In genomic region chr5:684771-685216, GRCh38 we compare ENCODE assay signal across 25 cellular contexts. TPM values are rescaled to one million over a fixed set of nuclear protein-coding genes. Genes with fewer than 3 reads are reported as not detected.
A peak's percentile ranks its signal among the peaks of the same experiment; 100 is the strongest.
DNase-seq lines count a peak whose midpoint lies in the region; ATAC-seq, FAIRE-seq and TF ChIP-seq lines count a peak whose summit lies in the region.
"Had no signal": no experiment of that assay in that cellular context is flagged by ENCODE, and none has a peak within 500 bp of the region (broad histone marks: within the 10 kb centered on the region; RNA-seq: fewer than 3 reads in every experiment).

No MANE protein-coding gene starts in this region.

- DNase-seq in cardiac septum (ENCODE audit: low spot score) = peak; percentile 39
- DNase-seq in heart right ventricle = no peak
- no peak for DNase-seq in caudate nucleus (lab: John Stamatoyannopoulos, UW)
- DNase-seq in right lobe of liver = peak in 1 of 3 donors; percentile 50
- DNase-seq in upper lobe of right lung = peak; percentile 59
- no peak for DNase-seq in H54 (ENCODE audit: insufficient read length, low spot score)
- DNase-seq in T-helper 2 cell = no peak
- DNase-seq: activated CD4-positive, alpha-beta T cell treated with anti-CD3 and anti-CD28 coated beads, Interleukin-2, amount 50 U/mL, for 48 hours; activated T-cell treated with anti-CD3 and anti-CD28 coated beads, Interleukin-2, amount 50 U/mL, for 4 hours; anterior cingulate cortex; central memory CD4-positive, alpha-beta T cell; foreskin keratinocyte; hypothalamus; NCI-H1417; NCI-H510A; NK-92 treated with Interleukin-12 subunit alpha and Interleukin-12 subunit beta, amount 100 ng/mL, for 24 hours had no signal

- no peaks in the 10 kb centered on the region for H3K27me3 ChIP-seq in heart right ventricle
- H3K27me3 ChIP-seq in right lobe of liver = no peaks in the 10 kb centered on the region
- H3K27me3 ChIP-seq in upper lobe of right lung = no peaks in the 10 kb centered on the region
- H3K27me3 ChIP-seq: foreskin keratinocyte, vagina had no signal

- peaks cover 42% of the 10 kb centered on the region for H3K27me3 Mint-ChIP-seq in stimulated activated memory B cell treated with anti-CD40 and anti-IgM and Interleukin-4, amounts not matched to agents 10 μg/mL and 1 μg/mL and 100 μg/mL, for 72 hours
- H3K27me3 Mint-ChIP-seq: activated naive CD4-positive, alpha-beta T cell treated with anti-CD3 and anti-CD28 coated beads, Interleukin-2, amount 50 U/mL, for 24 hours had no signal

- intact Hi-C loops in cardiac septum (cut with DNase I) = loop anchor here (10.0 kb wide), 1 partner anchor 90 kb away; no protein-coding TSS in a partner anchor
- intact Hi-C loops in heart right ventricle (cut with DNase I) = loop anchor here in 5 of 10 donors (5.0 to 10.0 kb wide), 3 partner anchors 88 to 93 kb away; no protein-coding TSS in a partner anchor
- intact Hi-C loops in right lobe of liver (cut with DNase I) = loop anchor here in 1 of 2 donors (10.0 kb wide), 1 partner anchor 90 kb away; no protein-coding TSS in a partner anchor
- intact Hi-C loops in upper lobe of right lung (cut with DNase I) = no loop called here

- WGBS in heart right ventricle, 2 donors = 82 to 85% methylated on average over 15 of the region's 15 CpGs
- no CpG with 5 or more reads among the region's 15 CpGs for WGBS in right lobe of liver (ENCODE audit: insufficient coverage, low coverage, low lambda C conversion rate, missing lambda C conversion rate)

- FAIRE-seq in H54 (lab: Jason Lieb, UNC) = no peak
- FAIRE-seq: D721Med, islet of Langerhans had no signal

- H3K4me1 ChIP-seq in heart right ventricle (peaks cover 0 to 18% (median 0%) of the 10 kb centered on the region in 9 donors), right lobe of liver (no peaks in the 10 kb centered on the region), upper lobe of right lung (no peaks in the 10 kb centered on the region)
- H3K4me1 ChIP-seq: foreskin keratinocyte, parathyroid adenoma, vagina had no signal

- H3K27ac ChIP-seq in heart right ventricle (no peak overlapping the region), caudate nucleus (ENCODE audit: low read depth, low read length) (peak overlapping the region; percentile 36), right lobe of liver (no peak overlapping the region), upper lobe of right lung (no peak overlapping the region)
- H3K27ac ChIP-seq: C4-2B, foreskin keratinocyte, parathyroid adenoma, vagina had no signal

- TF ChIP-seq CTCF in heart right ventricle (IDR thresholded peaks at IDR 0.05) = no peak
- TF ChIP-seq CTCF in right lobe of liver (IDR thresholded peaks at IDR 0.05) = no peak
- no peak for TF ChIP-seq CTCF in upper lobe of right lung (IDR thresholded peaks at IDR 0.05)

- H3K9me3 ChIP-seq in heart right ventricle (no peaks in the 10 kb centered on the region), right lobe of liver (no peaks in the 10 kb centered on the region), upper lobe of right lung (no peaks in the 10 kb centered on the region)
- H3K9me3 ChIP-seq: vagina had no signal

- no peaks in the 10 kb centered on the region for H3K4me1 Mint-ChIP-seq in stimulated activated memory B cell treated with anti-CD40 and anti-IgM and Interleukin-4, amounts not matched to agents 10 μg/mL and 1 μg/mL and 100 μg/mL, for 72 hours
- H3K4me1 Mint-ChIP-seq: activated naive CD4-positive, alpha-beta T cell treated with anti-CD3 and anti-CD28 coated beads, Interleukin-2, amount 50 U/mL, for 24 hours; IgD-negative memory B cell; naive thymus-derived CD8-positive, alpha-beta T cell had no signal

- H3K4me3 ChIP-seq in heart right ventricle (no peak overlapping the region), right lobe of liver (no peak overlapping the region), upper lobe of right lung (no peak overlapping the region)
- H3K4me3 ChIP-seq: vagina had no signal

- no peak overlapping the region for H3K4me3 Mint-ChIP-seq in stimulated activated memory B cell treated with anti-CD40 and anti-IgM and Interleukin-4, amounts not matched to agents 10 μg/mL and 1 μg/mL and 100 μg/mL, for 72 hours
- H3K4me3 Mint-ChIP-seq: activated naive CD4-positive, alpha-beta T cell treated with anti-CD3 and anti-CD28 coated beads, Interleukin-2, amount 50 U/mL, for 24 hours; activated T-cell treated with anti-CD3 and anti-CD28 coated beads, Interleukin-2, amount 50 U/mL, for 4 hours; IgD-negative memory B cell; naive thymus-derived CD8-positive, alpha-beta T cell had no signal

- H3K36me3 Mint-ChIP-seq in stimulated activated memory B cell treated with anti-CD40 and anti-IgM and Interleukin-4, amounts not matched to agents 10 μg/mL and 1 μg/mL and 100 μg/mL, for 72 hours = no peaks in the 10 kb centered on the region
- H3K36me3 Mint-ChIP-seq: activated naive CD4-positive, alpha-beta T cell treated with anti-CD3 and anti-CD28 coated beads, Interleukin-2, amount 50 U/mL, for 24 hours; IgD-negative memory B cell; naive thymus-derived CD8-positive, alpha-beta T cell had no signal

- no peak overlapping the region for H3K27ac Mint-ChIP-seq in stimulated activated memory B cell treated with anti-CD40 and anti-IgM and Interleukin-4, amounts not matched to agents 10 μg/mL and 1 μg/mL and 100 μg/mL, for 72 hours
- H3K27ac Mint-ChIP-seq: activated naive CD4-positive, alpha-beta T cell treated with anti-CD3 and anti-CD28 coated beads, Interleukin-2, amount 50 U/mL, for 24 hours; IgD-negative memory B cell had no signal

- no peaks in the 10 kb centered on the region for H3K9me3 Mint-ChIP-seq in stimulated activated memory B cell treated with anti-CD40 and anti-IgM and Interleukin-4, amounts not matched to agents 10 μg/mL and 1 μg/mL and 100 μg/mL, for 72 hours
- H3K9me3 Mint-ChIP-seq: activated naive CD4-positive, alpha-beta T cell treated with anti-CD3 and anti-CD28 coated beads, Interleukin-2, amount 50 U/mL, for 24 hours; activated T-cell treated with anti-CD3 and anti-CD28 coated beads, Interleukin-2, amount 50 U/mL, for 4 hours; IgD-negative memory B cell had no signal

- no peak for ATAC-seq in heart right ventricle
- peak in 3 of 4 donors; percentile 43 to 49 (median 44) for ATAC-seq in right lobe of liver
- no peak for ATAC-seq in upper lobe of right lung
- ATAC-seq in stimulated activated memory B cell treated with anti-CD40 and anti-IgM and Interleukin-4, amounts not matched to agents 10 μg/mL and 1 μg/mL and 100 μg/mL, for 72 hours = no peak
- ATAC-seq: activated T-cell treated with anti-CD3 and anti-CD28 coated beads, Interleukin-2, amount 50 U/mL, for 4 hours; foreskin keratinocyte; naive thymus-derived CD8-positive, alpha-beta T cell had no signal

- TF ChIP-seq POLR2A in right lobe of liver (IDR thresholded peaks at IDR 0.05) (no peak), H54 (IDR thresholded peaks at IDR 0.05; ENCODE audit: low read depth, low read length) (no peak)

- H3K36me3 ChIP-seq in heart right ventricle = no peaks in the 10 kb centered on the region
- H3K36me3 ChIP-seq in right lobe of liver = no peaks in the 10 kb centered on the region
- no peaks in the 10 kb centered on the region for H3K36me3 ChIP-seq in upper lobe of right lung
- H3K36me3 ChIP-seq: vagina had no signal

RNA-seq across cellular contexts. Expression of gene TPPP, which starts 8.4 kb away (rescaled TPM):
- total RNA-seq in cardiac septum = 7.3 TPM
- total RNA-seq in heart right ventricle = 10 to 100 TPM in 7 of 10 donors, 1 to 10 TPM in 3; 9.7 to 50.6 (median 12.9) TPM
- 1 to 10 TPM; 4.6 to 5.9 TPM for polyA plus RNA-seq in heart right ventricle
- total RNA-seq in right lobe of liver = 1 to 10 TPM; 1.9 to 4.3 (median 2.4) TPM
- total RNA-seq in upper lobe of right lung = 16.1 TPM
- polyA plus RNA-seq: IgD-negative memory B cell had no signal

Comparison
In these comparisons a context has a peak if more than half of its experiments do, and no peak if none do; other contexts are left out.
1. DNase-seq: peak in cardiac septum (single experiment) and upper lobe of right lung (single experiment); none in heart right ventricle (0 of 2), caudate nucleus (0 of 61), H54 (single experiment) and T-helper 2 cell (0 of 5).
2. ATAC-seq: peak in right lobe of liver (3 of 4); none in heart right ventricle (0 of 8), upper lobe of right lung (single experiment) and stimulated activated memory B cell treated with anti-CD40 and anti-IgM and Interleukin-4, amounts not matched to agents 10 μg/mL and 1 μg/mL and 100 μg/mL, for 72 hours (single experiment).